ENCODE assay signal across 15 cellular contexts in genomic region chr1:217563179-217563578, GRCh38.
"Had no signal": no experiment of that assay in that cellular context is flagged by ENCODE, and none has a peak within 500 bp of the region (broad histone marks: within the 10 kb centered on the region; RNA-seq: fewer than 3 reads in every experiment).

No MANE protein-coding gene starts in this region.

- H3K4me3 ChIP-seq: hepatocyte, neural progenitor cell, skin epidermis, tibial artery had no signal

- H3K9me3 ChIP-seq: tibial artery had no signal

- H3K79me2 ChIP-seq: hepatocyte, parathyroid adenoma had no signal

- H3K27ac ChIP-seq: hepatocyte, neural progenitor cell, parathyroid adenoma, tibial artery had no signal

- H3K9ac ChIP-seq: neural progenitor cell, parathyroid adenoma had no signal

- DNase-seq: activated CD4-positive, alpha-beta T cell treated with anti-CD3 and anti-CD28 coated beads, Interleukin-2, amount 10 ng/mL, durations not matched to agents 7 days and 5 days; activated CD4-positive, CD25-positive, alpha-beta regulatory T cell; activated naive CD4-positive, alpha-beta T cell treated with anti-CD3 and anti-CD28 coated beads for 36 hours; activated T-cell treated with anti-CD3 and anti-CD28 coated beads for 4 hours; central memory CD4-positive, alpha-beta T cell; effector memory CD4-positive, alpha-beta T cell; midbrain; retina; tibial artery had no signal

- H2AFZ ChIP-seq: hepatocyte, neural progenitor cell, parathyroid adenoma had no signal

- ATAC-seq: activated T-helper 17 cell treated with anti-CD3 and anti-CD28 coated beads, Interleukin-2, amount 50 U/mL, for 72 hours; stimulated activated effector memory CD8-positive, alpha-beta T cell treated with anti-CD3 and anti-CD28 coated beads, Interleukin-12 subunit alpha, Interleukin-12 subunit beta, amount 100 ng/mL, for 72 hours had no signal

- H3K27me3 ChIP-seq: hepatocyte, neural progenitor cell, tibial artery had no signal

- H3K4me1 ChIP-seq: neural progenitor cell, parathyroid adenoma, tibial artery had no signal

- H3K36me3 ChIP-seq: neural progenitor cell, tibial artery had no signal

- H3K4me2 ChIP-seq: hepatocyte, neural progenitor cell had no signal
